In the genomic region with DNA sequence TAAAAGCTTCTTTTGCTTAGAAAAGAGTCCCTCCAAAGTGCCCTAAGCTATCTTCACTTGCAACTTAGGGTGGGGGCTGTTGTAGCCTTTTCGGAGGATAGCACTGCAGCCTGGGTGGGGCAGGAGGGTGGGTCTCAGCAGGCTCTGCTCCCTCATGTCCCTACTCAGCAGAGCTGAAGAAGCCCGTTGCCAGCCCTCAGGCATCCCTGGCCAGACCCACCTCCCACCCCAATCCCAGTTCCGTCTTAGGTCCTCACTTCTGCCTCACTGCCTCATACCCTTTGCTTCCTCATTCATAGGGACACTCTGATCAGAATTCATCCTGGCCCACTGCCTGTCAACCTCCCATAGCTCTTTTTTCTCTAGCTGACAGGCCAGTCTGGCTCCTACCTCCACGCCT, we compare ENCODE assay signal across 18 cellular contexts.
DNase-seq lines count a peak whose midpoint lies in the region; ATAC-seq and TF ChIP-seq lines count a peak whose summit lies in the region.
"Had no signal": no experiment of that assay in that cellular context is flagged by ENCODE, and none has a peak within 500 bp of the region (broad histone marks: within the 10 kb centered on the region; RNA-seq: fewer than 3 reads in every experiment).

No MANE protein-coding gene starts in this region.

- H3K9me3 ChIP-seq in BLaER1 (no peaks in the 10 kb centered on the region), gastroesophageal sphincter (no peaks in the 10 kb centered on the region), neuronal stem cell (replicated peaks in 1 of 2; ENCODE audit: control insufficient read depth in 2 of 2, insufficient read depth in 1 of 2, low read depth in 1 of 2, low read length in 2 of 2) (no peaks in the 10 kb centered on the region)
- H3K9me3 ChIP-seq: SJCRH30 had no signal

- H3K36me3 ChIP-seq in BLaER1 (no peaks in the 10 kb centered on the region), gastroesophageal sphincter (no peaks in the 10 kb centered on the region), neuronal stem cell (replicated peaks in 1 of 2; ENCODE audit: control insufficient read depth in 2 of 2, insufficient read depth in 2 of 2, low read length in 2 of 2) (no peaks in the 10 kb centered on the region)
- H3K36me3 ChIP-seq: SJCRH30 had no signal

- no peak overlapping the region for H3K4ac ChIP-seq in neuronal stem cell (ENCODE audit: low read length)

- no peak for TF ChIP-seq POLR2A in gastroesophageal sphincter (IDR thresholded peaks at IDR 0.05)

- no peak overlapping the region for H2BK15ac ChIP-seq in neuronal stem cell (ENCODE audit: low read length)

- peak overlapping the region; percentile 28 for H3K14ac ChIP-seq in neuronal stem cell (ENCODE audit: low read length)

- H3K27ac ChIP-seq in BLaER1, result no peak overlapping the region
- H3K27ac ChIP-seq in RWPE1, result peak overlapping the region; percentile 4; the same call in 1 of the 2 replicates
- H3K27ac ChIP-seq in gastroesophageal sphincter, result peak overlapping the region in 3 of 4 donors; percentile 49 to 59 (median 50)
- H3K27ac ChIP-seq in neuronal stem cell (replicated peaks; ENCODE audit: low read length), result no peak overlapping the region
- H3K27ac ChIP-seq: PC-9, SJCRH30 had no signal

- CTCF ChIA-PET in RWPE1 (lab: Yijun Ruan, JAX), result interaction anchor here (1.1 kb wide), 1 partner anchor 97 kb away, joined by 3 read pairs; no protein-coding TSS in a partner anchor

- TF ChIP-seq EP300 in gastroesophageal sphincter (IDR thresholded peaks at IDR 0.05), result no peak

- H3K4me2 ChIP-seq in BLaER1 (peak overlapping the region; percentile 68), neuronal stem cell (ENCODE audit: insufficient read depth, low read length, poor library complexity, severe bottlenecking) (no peak overlapping the region)
- H3K4me2 ChIP-seq: PC-9 had no signal

- H3K4me1 ChIP-seq in BLaER1, result peaks cover 59% of the 10 kb centered on the region
- peaks cover 5 to 66% (median 16%) of the 10 kb centered on the region in 3 donors for H3K4me1 ChIP-seq in gastroesophageal sphincter
- peaks cover 38 to 43% of the 10 kb centered on the region in 2 donors for H3K4me1 ChIP-seq in neuronal stem cell (ENCODE audit: control insufficient read depth in 2 of 2, insufficient read depth in 1 of 2, low read depth in 1 of 2, low read length in 2 of 2)

- no peak overlapping the region for H2BK5ac ChIP-seq in neuronal stem cell (ENCODE audit: low read length)

- H3K79me1 ChIP-seq in neuronal stem cell (ENCODE audit: low read depth, low read length), result no peaks in the 10 kb centered on the region

- no peak overlapping the region for H3K23ac ChIP-seq in neuronal stem cell (ENCODE audit: low read depth, low read length, poor library complexity)

- H4K91ac ChIP-seq in neuronal stem cell (ENCODE audit: low read depth, low read length, poor library complexity), result no peak overlapping the region

- no peak overlapping the region for H2AFZ ChIP-seq in neuronal stem cell (ENCODE audit: low read length)
- H2AFZ ChIP-seq: PC-9 had no signal

- peak overlapping the region; percentile 81 for H2AK5ac ChIP-seq in neuronal stem cell (ENCODE audit: low read depth, low read length)

- H3K18ac ChIP-seq in neuronal stem cell (ENCODE audit: low read length), result peak overlapping the region; percentile 11

- H2BK120ac ChIP-seq in neuronal stem cell (ENCODE audit: low read depth, low read length), result no peak overlapping the region

- 74 to 83% methylated on average over 3 to 4 of the region's 4 CpGs for WGBS in gastroesophageal sphincter (ENCODE audit: low coverage in 1 of 2), 2 donors
- WGBS in neuronal stem cell (ENCODE audit: extremely low coverage in 2 of 2, insufficient read length in 2 of 2, insufficient replicate concordance in 1 of 2), 2 donors, result no CpG with 5 or more reads among the region's 4 CpGs

- DNase-seq in RWPE1 (ENCODE audit: low spot score) (no peak), neuronal stem cell (ENCODE audit: low spot score) (no peak), head of caudate nucleus (no peak), anterior cingulate cortex (lab: John Stamatoyannopoulos, UW) (no peak)
- DNase-seq: CD4-positive, alpha-beta memory T cell; GF-D8; HFFc6; KG1; MV-4-11; NCI-H187; NCI-H2107; NCI-H2227 treated with DMSO at 0.1 percent for 48 hours; NCI-H510A treated with DMSO at 0.1 percent for 48 hours; PC-9; SJCRH30 had no signal

- H3K9ac ChIP-seq in BLaER1 (no peak overlapping the region), neuronal stem cell (ENCODE audit: low read depth, low read length, poor library complexity) (no peak overlapping the region)

- H4K20me1 ChIP-seq in BLaER1, result peaks cover 23% of the 10 kb centered on the region; the same call in 1 of the 2 replicates

- intact Hi-C loops in head of caudate nucleus (cut with DNase I), result no loop called here

- H3K27me3 ChIP-seq in BLaER1 (peaks cover 11% of the 10 kb centered on the region), gastroesophageal sphincter (no peaks in the 10 kb centered on the region), neuronal stem cell (ENCODE audit: control insufficient read depth in 3 of 3, insufficient read depth in 3 of 3, low read depth in 1 of 3, low read length in 3 of 3) (no peaks in the 10 kb centered on the region)
- H3K27me3 ChIP-seq: SJCRH30 had no signal

- H2BK12ac ChIP-seq in neuronal stem cell (ENCODE audit: low read length), result peak overlapping the region; percentile 18

- TF ChIP-seq CTCF in RWPE1 (conservative IDR thresholded peaks at IDR 0.05; ENCODE audit: low read depth) (no peak), gastroesophageal sphincter (IDR thresholded peaks at IDR 0.05) (no peak)

- H3K4me3 ChIP-seq in BLaER1 (no peak overlapping the region), gastroesophageal sphincter (no peak overlapping the region), neuronal stem cell (ENCODE audit: low read length in 2 of 2) (no peak overlapping the region)
- H3K4me3 ChIP-seq: PC-9, SJCRH30 had no signal

- H4K8ac ChIP-seq in neuronal stem cell (ENCODE audit: low read depth, low read length), result no peak overlapping the region

- ATAC-seq in gastroesophageal sphincter (no peak), GM19395 (IDR thresholded peaks at IDR 0.05; ENCODE audit: unreplicated experiment) (no peak)

- POLR2A ChIA-PET in RWPE1 (lab: Yijun Ruan, JAX; ENCODE audit: low non-redundant PET), result no interaction called here

Comparison
In these comparisons a context has a peak if more than half of its experiments do, and no peak if none do; other contexts are left out.
1. H3K27ac ChIP-seq: peak in RWPE1 (single experiment) and gastroesophageal sphincter (3 of 4); none in BLaER1 (single experiment) and neuronal stem cell (single experiment).